Comparison of ENCODE assay signal across 8 cellular contexts in genomic region chr7:142516038-142516501, GRCh38.
A peak's percentile ranks its signal among the peaks of the same experiment; 100 is the strongest.
DNase-seq lines count a peak whose midpoint lies in the region; ATAC-seq, FAIRE-seq and TF ChIP-seq lines count a peak whose summit lies in the region.

No MANE protein-coding gene starts in this region.

- no peaks in the 10 kb centered on the region for H3K9me3 ChIP-seq in testis

- WGBS in testis, 2 donors, result 23 to 32% methylated on average over 3 of the region's 3 CpGs

- H3K4me3 ChIP-seq in bronchial epithelial cell (ENCODE audit: low read depth, low read length), result no peak overlapping the region
- no peak overlapping the region for H3K4me3 ChIP-seq in testis

- H3K27me3 ChIP-seq in bronchial epithelial cell (ENCODE audit: control insufficient read depth, insufficient read depth, low read length) (peaks cover 2% of the 10 kb centered on the region), testis (no peaks in the 10 kb centered on the region)

- intact Hi-C loops in testis (cut with DNase I; ENCODE audit: low total_unique reads), result no loop called here

- no peak for TF ChIP-seq POLR2A in testis (IDR thresholded peaks at IDR 0.05)

- TF ChIP-seq CTCF in bronchial epithelial cell (IDR thresholded peaks at IDR 0.05; ENCODE audit: insufficient read depth, low read length, severe bottlenecking) (peak; percentile 73), testis (IDR thresholded peaks at IDR 0.05) (peak; percentile 75 to 80 (median 78))

- no peak overlapping the region for H3K27ac ChIP-seq in testis

- FAIRE-seq in bronchial epithelial cell (lab: Jason Lieb, UNC), result no peak

- no peaks in the 10 kb centered on the region for H3K36me3 ChIP-seq in bronchial epithelial cell (ENCODE audit: control insufficient read depth, insufficient read depth, low read length)
- no peaks in the 10 kb centered on the region for H3K36me3 ChIP-seq in testis (ENCODE audit: low read depth, missing control alignments)

- ATAC-seq in GM21515 (IDR thresholded peaks at IDR 0.05; ENCODE audit: unreplicated experiment), result peak; percentile 96
- peak; percentile 98 for ATAC-seq in HG03575 (IDR thresholded peaks at IDR 0.05; ENCODE audit: extremely low read depth, insufficient number of reproducible peaks, low FRiP score, unreplicated experiment)

- DNase-seq in activated effector memory CD4-positive, alpha-beta T cell treated with anti-CD3 and anti-CD28 coated beads, Interleukin-2, amount 50 U/mL, for 16 hours, result peak; percentile 69
- no peak for DNase-seq in activated effector memory CD4-positive, alpha-beta T cell treated with Interleukin-2 at 50 U/mL for 16 hours
- DNase-seq in OCI-M1 (lab: John Stamatoyannopoulos, UW), result peak; percentile 58
- peak; percentile 65 for DNase-seq in bronchial epithelial cell (ENCODE audit: low read depth)
- DNase-seq in left kidney (ENCODE audit: low read depth, low spot score), result peak; percentile 88
- peak; percentile 63 for DNase-seq in testis

- H3K4me1 ChIP-seq in testis, result peaks cover 5% of the 10 kb centered on the region
